1 cellular context compared by ENCODE assay signal in the genomic region with DNA sequence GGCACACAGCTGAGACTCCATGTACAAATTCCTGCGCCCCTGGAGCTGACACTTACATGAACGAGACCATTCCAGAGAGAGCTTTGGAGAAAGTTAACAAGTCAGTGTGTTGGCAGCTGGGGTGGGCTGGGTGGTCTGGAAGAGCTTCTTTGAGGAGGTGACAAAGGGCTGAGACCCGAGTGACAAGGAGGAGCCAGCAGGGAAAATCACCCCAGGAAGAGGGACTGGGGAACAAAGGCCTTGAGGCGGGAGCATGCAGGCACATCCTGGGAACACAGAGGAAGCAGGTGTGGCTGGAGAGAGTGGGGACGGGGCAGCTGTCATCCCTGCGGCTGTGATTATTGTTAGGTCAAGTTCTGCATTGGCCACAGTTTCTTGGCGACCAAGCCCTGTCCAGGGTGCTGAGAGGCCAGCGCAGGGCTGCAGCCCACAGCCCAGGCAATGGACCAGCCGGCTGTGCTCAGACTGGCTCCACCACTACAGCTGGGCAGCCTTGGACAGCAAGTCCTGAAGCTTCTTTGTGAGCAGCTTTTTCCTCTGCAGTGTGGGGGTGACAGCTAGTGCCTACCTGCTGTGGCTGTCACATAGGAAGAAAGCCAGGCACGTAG.
TF ChIP-seq lines count a peak whose summit lies in the region.

No MANE protein-coding gene starts in this region.

TF ChIP-seq in IMR-90, 13 proteins besides CTCF, POLR2A, EP300 and RAD21 (continued from another document):
- no peak for TF ChIP-seq MAFK (IDR thresholded peaks at IDR 0.05; ENCODE audit: low read depth, low read length)
- no peak for TF ChIP-seq ELK1 (IDR thresholded peaks at IDR 0.05; ENCODE audit: borderline replicate concordance, low read depth, low read length)
- TF ChIP-seq SMC3 (IDR thresholded peaks at IDR 0.05; ENCODE audit: low read depth, low read length), result no peak
- no peak for TF ChIP-seq RFX5 (IDR thresholded peaks at IDR 0.05; ENCODE audit: low read depth, low read length)
- TF ChIP-seq, protein P1, sequence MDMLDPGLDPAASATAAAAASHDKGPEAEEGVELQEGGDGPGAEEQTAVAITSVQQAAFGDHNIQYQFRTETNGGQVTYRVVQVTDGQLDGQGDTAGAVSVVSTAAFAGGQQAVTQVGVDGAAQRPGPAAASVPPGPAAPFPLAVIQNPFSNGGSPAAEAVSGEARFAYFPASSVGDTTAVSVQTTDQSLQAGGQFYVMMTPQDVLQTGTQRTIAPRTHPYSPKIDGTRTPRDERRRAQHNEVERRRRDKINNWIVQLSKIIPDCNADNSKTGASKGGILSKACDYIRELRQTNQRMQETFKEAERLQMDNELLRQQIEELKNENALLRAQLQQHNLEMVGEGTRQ (IDR thresholded peaks at IDR 0.05; ENCODE audit: low read depth, low read length), result no peak
- TF ChIP-seq FOS (IDR thresholded peaks at IDR 0.05; ENCODE audit: low read depth, low read length), result no peak
